In genomic region chr22:21000987-21001600, GRCh38 we compare ENCODE assay signal across 8 cellular contexts. TPM values are rescaled to one million over a fixed set of nuclear protein-coding genes. Genes with fewer than 3 reads are reported as not detected.
DNase-seq lines count a peak whose midpoint lies in the region; ATAC-seq and TF ChIP-seq lines count a peak whose summit lies in the region.

No MANE protein-coding gene starts in this region.

- peak overlapping the region; percentile 88 to 98 (median 96) for H3K4me3 Mint-ChIP-seq in CD4-positive, alpha-beta memory T cell
- peak overlapping the region; percentile 97 for H3K4me3 Mint-ChIP-seq in activated naive CD8-positive, alpha-beta T cell

- 0% methylated on average over 3 of the region's 26 CpGs for WGBS in suprapubic skin

- POLR2A ChIA-PET in CD4-positive, alpha-beta memory T cell (lab: Charles Lee; ENCODE audit: partially characterized antibody) = interaction anchor here (0.6 to 5.1 kb wide), 6 partner anchors 11 to 142 kb away, joined by 3 to 48 read pairs (median 10); partner anchors contain the start of genes LZTR1 and P2RX6

- peaks cover 24% of the 10 kb centered on the region for H3K36me3 ChIP-seq in CD4-positive, alpha-beta memory T cell (ENCODE audit: insufficient read depth, low read length)
- H3K36me3 ChIP-seq in iPS-20b (ENCODE audit: insufficient read depth, low read depth, low read length) (peaks cover 29% of the 10 kb centered on the region), suprapubic skin (peaks cover 37% of the 10 kb centered on the region)

- no peak for TF ChIP-seq POLR2A in suprapubic skin (IDR thresholded peaks at IDR 0.05)

- intact Hi-C loops in CD4-positive, alpha-beta memory T cell (cut with micrococcal nuclease) = loop anchor here (1.0 to 5.0 kb wide), 3 partner anchors 84 to 626 kb away; partner anchors contain the start of genes CRKL, PI4KA and SNAP29

- H3K27ac Mint-ChIP-seq in CD4-positive, alpha-beta memory T cell = peak overlapping the region; percentile 98 to 100 (median 100)
- H3K27ac Mint-ChIP-seq in activated naive CD8-positive, alpha-beta T cell = peak overlapping the region; percentile 99

- H3K27me3 ChIP-seq in CD4-positive, alpha-beta memory T cell (ENCODE audit: insufficient read depth, low read length) = no peaks in the 10 kb centered on the region
- H3K27me3 ChIP-seq in iPS-20b (ENCODE audit: insufficient read depth, low read length) (no peaks in the 10 kb centered on the region), suprapubic skin (no peaks in the 10 kb centered on the region)

- peaks cover 34% of the 10 kb centered on the region for H3K4me1 ChIP-seq in CD4-positive, alpha-beta memory T cell (ENCODE audit: insufficient read depth, low read length)
- H3K4me1 ChIP-seq in iPS-20b (ENCODE audit: insufficient read depth, low read length) = peaks cover 13% of the 10 kb centered on the region
- peaks cover 39% of the 10 kb centered on the region for H3K4me1 ChIP-seq in suprapubic skin

- H3K27me3 Mint-ChIP-seq in CD4-positive, alpha-beta memory T cell = no peaks in the 10 kb centered on the region
- H3K27me3 Mint-ChIP-seq in activated naive CD8-positive, alpha-beta T cell = no peaks in the 10 kb centered on the region

- H3K9me3 ChIP-seq in CD4-positive, alpha-beta memory T cell (ENCODE audit: control insufficient read depth in 1 of 2, low read length in 2 of 2) = no peaks in the 10 kb centered on the region
- no peaks in the 10 kb centered on the region for H3K9me3 ChIP-seq in iPS-20b (ENCODE audit: insufficient read depth, low read depth, low read length)
- no peaks in the 10 kb centered on the region for H3K9me3 ChIP-seq in suprapubic skin

- H3K9me3 Mint-ChIP-seq in CD4-positive, alpha-beta memory T cell = peaks cover 0 to 3% (median 0%) of the 10 kb centered on the region in 8 donors
- no peaks in the 10 kb centered on the region for H3K9me3 Mint-ChIP-seq in activated naive CD8-positive, alpha-beta T cell (ENCODE audit: low read depth)

- H3K4me1 Mint-ChIP-seq in CD4-positive, alpha-beta memory T cell = peaks cover 13 to 53% (median 24%) of the 10 kb centered on the region in 4 donors
- peaks cover 22% of the 10 kb centered on the region for H3K4me1 Mint-ChIP-seq in activated naive CD8-positive, alpha-beta T cell (ENCODE audit: low read depth)

- DNase-seq in CD4-positive, alpha-beta memory T cell = no peak
- no peak for DNase-seq in suprapubic skin (ENCODE audit: low spot score in 2 of 2)
- DNase-seq in COLO829 (ENCODE audit: low spot score) = no peak
- DNase-seq in stimulated activated CD4-positive, alpha-beta T cell treated with anti-CD3 and anti-CD28 coated beads, Interleukin-1b, Interleukin-23, amount 100 ng/mL, for 48 hours = no peak
- DNase-seq in NCI-H226 = no peak

- CTCF ChIA-PET in CD4-positive, alpha-beta memory T cell (lab: Charles Lee; ENCODE audit: partially characterized antibody) = interaction anchor here (0.7 kb wide), 1 partner anchor 14 kb away, joined by 3 read pairs; no protein-coding TSS in a partner anchor

- H3K27ac ChIP-seq in CD4-positive, alpha-beta memory T cell (ENCODE audit: low read depth, low read length) = peak overlapping the region; percentile 95
- H3K27ac ChIP-seq in iPS-20b (ENCODE audit: low read length) (peak overlapping the region; percentile 39), suprapubic skin (peak overlapping the region; percentile 98)

- TF ChIP-seq EP300 in suprapubic skin (IDR thresholded peaks at IDR 0.05) = no peak

- peaks cover 0 to 33% of the 10 kb centered on the region in 2 donors for H3K36me3 Mint-ChIP-seq in CD4-positive, alpha-beta memory T cell
- H3K36me3 Mint-ChIP-seq in activated naive CD8-positive, alpha-beta T cell = no peaks in the 10 kb centered on the region

- H3K4me3 ChIP-seq in CD4-positive, alpha-beta memory T cell (ENCODE audit: low read length in 2 of 2) = peak overlapping the region; percentile 79 to 92
- H3K4me3 ChIP-seq in iPS-20b (ENCODE audit: low read length) = peak overlapping the region; percentile 91
- H3K4me3 ChIP-seq in suprapubic skin = peak overlapping the region; percentile 58

- ATAC-seq in HG02763 (IDR thresholded peaks at IDR 0.05; ENCODE audit: unreplicated experiment) = peak; percentile 2

- TF ChIP-seq CTCF in suprapubic skin (IDR thresholded peaks at IDR 0.05) = no peak

- H3K9ac ChIP-seq in iPS-20b (ENCODE audit: low read depth, low read length) = peak overlapping the region; percentile 95

RNA-seq across cellular contexts. Expression of gene THAP7, which starts 0.8 kb away (rescaled TPM):
- total RNA-seq in CD4-positive, alpha-beta memory T cell = 10 to 100 TPM; 60.4 to 65.0 TPM
- 10 to 100 TPM; 45.9 to 46.9 TPM for polyA plus RNA-seq in CD4-positive, alpha-beta memory T cell
- total RNA-seq in suprapubic skin = 10 to 100 TPM; 33.9 to 57.0 (median 37.4) TPM

RNA-seq across cellular contexts. Expression of gene P2RX6, which starts 13.9 kb away (rescaled TPM):
- total RNA-seq in CD4-positive, alpha-beta memory T cell = 1 to 10 TPM; 1.1 to 1.2 TPM
- under 1 TPM in 1 of 2 donors, not detected in 1; 0.19 TPM for polyA plus RNA-seq in CD4-positive, alpha-beta memory T cell
- total RNA-seq in suprapubic skin = 1 to 10 TPM in 3 of 4 donors, under 1 TPM in 1; 0.21 to 3.1 (median 1.0) TPM

RNA-seq across cellular contexts. Expression of gene LZTR1, which starts 19.0 kb away (rescaled TPM):
- 100 to 1,000 TPM; 112 to 114 TPM for total RNA-seq in CD4-positive, alpha-beta memory T cell
- polyA plus RNA-seq in CD4-positive, alpha-beta memory T cell = 10 to 100 TPM in 1 of 2 donors, 1 to 10 TPM in 1; 5.5 to 18.1 TPM
- 10 to 100 TPM; 29.3 to 75.6 (median 46.9) TPM for total RNA-seq in suprapubic skin

RNA-seq across cellular contexts. Expression of gene SLC7A4, which starts 31.3 kb away (rescaled TPM):
- total RNA-seq in CD4-positive, alpha-beta memory T cell = not detected
- polyA plus RNA-seq in CD4-positive, alpha-beta memory T cell = under 1 TPM; 0.07 to 0.15 TPM
- 1 to 10 TPM in 3 of 4 donors, under 1 TPM in 1; 0.48 to 2.2 (median 1.6) TPM for total RNA-seq in suprapubic skin

RNA-seq across cellular contexts. Expression of gene AIFM3, which starts 34.0 kb away (rescaled TPM):
- 1 to 10 TPM in 1 of 2 experiments, under 1 TPM in 1; 0.55 to 1.0 TPM for total RNA-seq in CD4-positive, alpha-beta memory T cell
- not detected for polyA plus RNA-seq in CD4-positive, alpha-beta memory T cell
- total RNA-seq in suprapubic skin = under 1 TPM in 1 of 4 donors, not detected in 3; 0.72 TPM

Comparison
In these comparisons a context has a peak if more than half of its experiments do, and no peak if none do; other contexts are left out.
1. H3K27ac ChIP-seq: peak in every context shown above with its lines; median percentile 98 in suprapubic skin; 95 in CD4-positive, alpha-beta memory T cell; 39 in iPS-20b.